ENCODE assay signal across 35 cellular contexts in the genomic region with DNA sequence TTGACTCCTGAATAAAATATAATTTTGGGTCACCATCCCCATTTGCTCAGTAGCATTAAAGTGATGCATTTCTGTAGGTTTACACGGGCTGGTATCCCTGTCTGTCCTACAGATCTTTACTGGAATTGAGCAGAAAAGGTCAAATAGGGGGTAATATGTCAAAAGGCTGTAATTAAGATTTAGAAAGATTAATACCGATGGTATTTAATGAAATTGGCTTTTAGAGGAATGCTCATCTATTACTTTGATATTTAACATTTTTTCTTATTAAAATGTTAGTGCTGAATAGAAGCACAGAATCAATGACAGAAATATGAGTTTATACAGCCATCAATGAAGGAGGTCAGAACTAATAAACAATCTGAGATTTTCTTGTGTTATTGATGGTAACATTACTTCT.
"Had no signal": no experiment of that assay in that cellular context is flagged by ENCODE, and none has a peak within 500 bp of the region (broad histone marks: within the 10 kb centered on the region; RNA-seq: fewer than 3 reads in every experiment).

No MANE protein-coding gene starts in this region.

- H3K36me3 ChIP-seq: adrenal gland, brain microvascular endothelial cell, breast epithelium had no signal

- H3K27me3 ChIP-seq: adrenal gland, body of pancreas, brain microvascular endothelial cell, breast epithelium had no signal

- H3K4me3 ChIP-seq: adrenal gland, body of pancreas, breast epithelium had no signal

- H3K4me1 ChIP-seq: adrenal gland, breast epithelium had no signal

- H3K36me3 Mint-ChIP-seq: activated CD4-positive, alpha-beta memory T cell treated with anti-CD3 and anti-CD28 coated beads for 36 hours; activated naive CD4-positive, alpha-beta T cell treated with anti-CD3 and anti-CD28 coated beads, Interleukin-2, amount 50 U/mL, for 72 hours; activated naive CD8-positive, alpha-beta T cell treated with anti-CD3 and anti-CD28 coated beads for 36 hours had no signal

- H3K4me1 Mint-ChIP-seq: activated B cell treated with CpG ODN at 0.5 μM for 24 hours; activated CD4-positive, alpha-beta T cell treated with anti-CD3 and anti-CD28 coated beads, Interleukin-2, amount 10 ng/mL, durations not matched to agents 24 days and 14 days; activated naive CD8-positive, alpha-beta T cell treated with anti-CD3 and anti-CD28 coated beads for 36 hours; activated T-helper 17 cell treated with anti-CD3 and anti-CD28 coated beads, Interleukin-2, amount 50 U/mL, for 72 hours had no signal

- H3K9me3 ChIP-seq: adrenal gland, body of pancreas, breast epithelium had no signal

- H3K27me3 Mint-ChIP-seq: activated B cell treated with CpG ODN at 0.5 μM for 24 hours; activated CD4-positive, alpha-beta memory T cell treated with anti-CD3 and anti-CD28 coated beads for 36 hours; activated CD4-positive, alpha-beta T cell treated with anti-CD3 and anti-CD28 coated beads, Interleukin-2, amount 10 ng/mL, durations not matched to agents 24 days and 14 days; activated CD8-positive, alpha-beta T cell treated with anti-CD3 and anti-CD28 coated beads for 36 hours; activated naive CD8-positive, alpha-beta T cell treated with anti-CD3 and anti-CD28 coated beads for 36 hours; activated T-helper 17 cell treated with anti-CD3 and anti-CD28 coated beads, Interleukin-2, amount 50 U/mL, for 72 hours had no signal

- H3K4me3 Mint-ChIP-seq: activated B cell treated with CpG ODN at 0.5 μM for 24 hours; activated CD4-positive, alpha-beta memory T cell treated with anti-CD3 and anti-CD28 coated beads for 36 hours; activated CD4-positive, alpha-beta T cell treated with anti-CD3 and anti-CD28 coated beads, Interleukin-2, amount 10 ng/mL, durations not matched to agents 24 days and 14 days; activated CD8-positive, alpha-beta T cell treated with anti-CD3 and anti-CD28 coated beads for 36 hours; activated naive CD4-positive, alpha-beta T cell treated with anti-CD3 and anti-CD28 coated beads for 36 hours; activated naive CD8-positive, alpha-beta T cell treated with anti-CD3 and anti-CD28 coated beads for 36 hours; activated T-cell treated with anti-CD3 and anti-CD28 coated beads, Interleukin-2, amount 50 U/mL, for 4 hours; activated T-cell treated with anti-CD3 and anti-CD28 coated beads, Interleukin-2, amount 50 U/mL, for 72 hours; activated T-helper 1 cell treated with anti-CD3 and anti-CD28 coated beads, Interleukin-12 subunit alpha, Interleukin-12 subunit beta, Interleukin-2, Interleukin-4 antibody, amounts not matched to agents 30 ng/mL and 10 ng/mL and 1 ng/mL, durations not matched to agents 14 hours and 24 hours and 36 hours; activated T-helper 17 cell treated with anti-CD3 and anti-CD28 coated beads, Interleukin-2, amount 50 U/mL, for 72 hours; T-helper 1 cell treated with Interleukin-12 subunit alpha and Interleukin-12 subunit beta and Interleukin-4 antibody, amounts not matched to agents 30 μg/mL and 1 μg/mL, for 36 hours; T-helper 2 cell treated with Interferon-gamma antibody and Interleukin-4, amounts not matched to agents 5 μg/mL and 100 μg/mL, for 36 hours had no signal

- H3K27ac Mint-ChIP-seq: activated B cell treated with CpG ODN at 0.5 μM for 24 hours; activated CD4-positive, alpha-beta memory T cell treated with anti-CD3 and anti-CD28 coated beads for 36 hours; activated CD4-positive, alpha-beta T cell treated with anti-CD3 and anti-CD28 coated beads, Interleukin-2, amount 10 ng/mL, durations not matched to agents 24 days and 14 days; activated CD8-positive, alpha-beta T cell treated with anti-CD3 and anti-CD28 coated beads for 36 hours; activated naive CD4-positive, alpha-beta T cell treated with anti-CD3 and anti-CD28 coated beads for 36 hours; activated naive CD4-positive, alpha-beta T cell treated with anti-CD3 and anti-CD28 coated beads, Interleukin-2, amount 50 U/mL, for 72 hours; activated naive CD8-positive, alpha-beta T cell treated with anti-CD3 and anti-CD28 coated beads for 36 hours; activated T-cell treated with anti-CD3 and anti-CD28 coated beads, Interleukin-2, amount 50 U/mL, for 72 hours; activated T-helper 1 cell treated with anti-CD3 and anti-CD28 coated beads, Interleukin-12 subunit alpha, Interleukin-12 subunit beta, Interleukin-2, Interleukin-4 antibody, amounts not matched to agents 30 ng/mL and 10 ng/mL and 1 ng/mL, durations not matched to agents 14 hours and 24 hours and 36 hours; activated T-helper 17 cell treated with anti-CD3 and anti-CD28 coated beads, Interleukin-2, amount 50 U/mL, for 72 hours; T-helper 1 cell treated with Interleukin-12 subunit alpha and Interleukin-12 subunit beta and Interleukin-4 antibody, amounts not matched to agents 30 μg/mL and 1 μg/mL, for 36 hours; T-helper 2 cell treated with Interferon-gamma antibody and Interleukin-4, amounts not matched to agents 5 μg/mL and 100 μg/mL, for 36 hours had no signal

- DNase-seq: activated B cell treated with CpG ODN at 0.5 μM for 24 hours; activated CD4-positive, alpha-beta memory T cell treated with anti-CD3 and anti-CD28 coated beads for 36 hours; activated CD4-positive, alpha-beta T cell treated with anti-CD3 and anti-CD28 coated beads for 4 hours; activated CD4-positive, alpha-beta T cell treated with anti-CD3 and anti-CD28 coated beads, Interleukin-2, amount 10 ng/mL, durations not matched to agents 24 days and 14 days; activated CD4-positive, alpha-beta T cell treated with anti-CD3 and anti-CD28 coated beads, Interleukin-2, amount 50 U/mL, for 1 hour; activated CD4-positive, alpha-beta T cell treated with anti-CD3 and anti-CD28 coated beads, Interleukin-2, amount 50 U/mL, for 4 hours; activated CD4-positive, CD25-positive, alpha-beta regulatory T cell treated with anti-CD3 and anti-CD28 coated beads, Interleukin-2, amount 50 U/mL, for 72 hours; activated CD8-positive, alpha-beta memory T cell treated with anti-CD3 and anti-CD28 coated beads, Interleukin-2, amount 50 U/mL, for 4 hours; activated CD8-positive, alpha-beta T cell treated with anti-CD3 and anti-CD28 coated beads for 36 hours; activated effector memory CD4-positive, alpha-beta T cell treated with anti-CD3 and anti-CD28 coated beads, Interleukin-2, amount 50 U/mL, for 16 hours; activated gamma-delta T cell treated with Interleukin-2 at 50 U/mL for 16 hours; activated naive CD4-positive, alpha-beta T cell; activated naive CD4-positive, alpha-beta T cell treated with anti-CD3 and anti-CD28 coated beads for 36 hours; activated naive CD4-positive, alpha-beta T cell treated with anti-CD3 and anti-CD28 coated beads, Interleukin-2, amount 50 U/mL, for 16 hours; activated naive CD8-positive, alpha-beta T cell treated with anti-CD3 and anti-CD28 coated beads for 36 hours; activated T-cell treated with anti-CD3 and anti-CD28 coated beads for 4 hours; activated T-cell treated with anti-CD3 and anti-CD28 coated beads, Interleukin-2, amount 50 U/mL, for 1 hour; activated T-cell treated with anti-CD3 and anti-CD28 coated beads, Interleukin-2, amount 50 U/mL, for 4 hours; activated T-cell treated with anti-CD3 and anti-CD28 coated beads, Interleukin-2, amount 50 U/mL, for 72 hours; adrenal gland; amniotic stem cell; aorta; body of pancreas; brain microvascular endothelial cell; central memory CD4-positive, alpha-beta T cell; T-helper 1 cell; T-helper 2 cell; T-helper 9 cell had no signal

- ATAC-seq: activated CD8-positive, alpha-beta T cell treated with anti-CD3 and anti-CD28 coated beads for 36 hours; activated naive CD4-positive, alpha-beta T cell treated with anti-CD3 and anti-CD28 coated beads, Interleukin-2, amount 50 U/mL, for 72 hours; activated T-cell treated with anti-CD3 and anti-CD28 coated beads, Interleukin-2, amount 50 U/mL, for 4 hours; activated T-cell treated with anti-CD3 and anti-CD28 coated beads, Interleukin-2, amount 50 U/mL, for 72 hours; activated T-helper 17 cell treated with anti-CD3 and anti-CD28 coated beads, Interleukin-2, amount 50 U/mL, for 72 hours; body of pancreas had no signal

- H3K9me3 Mint-ChIP-seq: activated CD4-positive, alpha-beta T cell treated with anti-CD3 and anti-CD28 coated beads, Interleukin-2, amount 10 ng/mL, durations not matched to agents 24 days and 14 days; activated CD8-positive, alpha-beta T cell treated with anti-CD3 and anti-CD28 coated beads for 36 hours had no signal

- H3K27ac ChIP-seq: adrenal gland, body of pancreas, brain microvascular endothelial cell, breast epithelium, VCaP had no signal
